Comparison of ENCODE assay signal across 24 cellular contexts in genomic region chr10:128606041-128606440, GRCh38.
"Had no signal": no experiment of that assay in that cellular context is flagged by ENCODE, and none has a peak within 500 bp of the region (broad histone marks: within the 10 kb centered on the region; RNA-seq: fewer than 3 reads in every experiment).

No MANE protein-coding gene starts in this region.

- H3K4me1 Mint-ChIP-seq: activated CD8-positive, alpha-beta memory T cell treated with anti-CD3 and anti-CD28 coated beads, Interleukin-2, amount 10 ng/mL, durations not matched to agents 7 days and 5 days; activated naive CD4-positive, alpha-beta T cell treated with anti-CD3 and anti-CD28 coated beads, Interleukin-2, amount 50 U/mL, for 24 hours; T-cell had no signal

- H3K27ac Mint-ChIP-seq: activated CD8-positive, alpha-beta memory T cell treated with anti-CD3 and anti-CD28 coated beads, Interleukin-2, amount 10 ng/mL, durations not matched to agents 7 days and 5 days; activated naive CD4-positive, alpha-beta T cell treated with anti-CD3 and anti-CD28 coated beads, Interleukin-2, amount 50 U/mL, for 24 hours; activated T-cell treated with anti-CD3 and anti-CD28 coated beads, Interleukin-2, amount 50 U/mL, for 24 hours; activated T-helper 1 cell treated with anti-CD3 and anti-CD28 coated beads, Interleukin-12 subunit alpha, Interleukin-12 subunit beta, Interleukin-2, Interleukin-4 antibody, amounts not matched to agents 30 ng/mL and 10 ng/mL and 1 ng/mL, durations not matched to agents 14 hours and 24 hours and 36 hours; T-cell had no signal

- H3K4me1 ChIP-seq: breast epithelium had no signal

- H3K4me3 ChIP-seq: breast epithelium had no signal

- H3K4me3 Mint-ChIP-seq: activated CD8-positive, alpha-beta memory T cell treated with anti-CD3 and anti-CD28 coated beads, Interleukin-2, amount 10 ng/mL, durations not matched to agents 7 days and 5 days; activated naive CD4-positive, alpha-beta T cell treated with anti-CD3 and anti-CD28 coated beads, Interleukin-2, amount 50 U/mL, for 24 hours; activated T-cell treated with anti-CD3 and anti-CD28 coated beads, Interleukin-2, amount 50 U/mL, for 24 hours; activated T-helper 1 cell treated with anti-CD3 and anti-CD28 coated beads, Interleukin-12 subunit alpha, Interleukin-12 subunit beta, Interleukin-2, Interleukin-4 antibody, amounts not matched to agents 30 ng/mL and 10 ng/mL and 1 ng/mL, durations not matched to agents 14 hours and 24 hours and 36 hours; T-cell had no signal

- H3K9me3 ChIP-seq: breast epithelium had no signal

- H3K27me3 Mint-ChIP-seq: activated CD8-positive, alpha-beta memory T cell treated with anti-CD3 and anti-CD28 coated beads, Interleukin-2, amount 10 ng/mL, durations not matched to agents 7 days and 5 days; activated T-cell treated with anti-CD3 and anti-CD28 coated beads, Interleukin-2, amount 50 U/mL, for 24 hours had no signal

- ATAC-seq: activated CD4-positive, CD25-positive, alpha-beta regulatory T cell treated with anti-CD3 and anti-CD28 coated beads, Interleukin-2, amount 50 U/mL, for 24 hours; activated CD8-positive, alpha-beta memory T cell treated with anti-CD3 and anti-CD28 coated beads, Interleukin-2, amount 10 ng/mL, durations not matched to agents 7 days and 5 days; PC-3; T-cell had no signal

- H3K36me3 ChIP-seq: breast epithelium had no signal

- H3K9me3 Mint-ChIP-seq: activated T-cell treated with anti-CD3 and anti-CD28 coated beads, Interleukin-2, amount 50 U/mL, for 24 hours; activated T-helper 1 cell treated with anti-CD3 and anti-CD28 coated beads, Interleukin-12 subunit alpha, Interleukin-12 subunit beta, Interleukin-2, Interleukin-4 antibody, amounts not matched to agents 30 ng/mL and 10 ng/mL and 1 ng/mL, durations not matched to agents 14 hours and 24 hours and 36 hours; T-cell had no signal

- H3K27ac ChIP-seq: breast epithelium had no signal

- H3K36me3 Mint-ChIP-seq: activated CD8-positive, alpha-beta memory T cell treated with anti-CD3 and anti-CD28 coated beads, Interleukin-2, amount 10 ng/mL, durations not matched to agents 7 days and 5 days; activated naive CD4-positive, alpha-beta T cell treated with anti-CD3 and anti-CD28 coated beads, Interleukin-2, amount 50 U/mL, for 24 hours; T-cell had no signal

- DNase-seq: activated CD4-positive, alpha-beta T cell treated with anti-CD3 and anti-CD28 coated beads for 48 hours; activated CD4-positive, alpha-beta T cell treated with anti-CD3 and anti-CD28 coated beads, Interleukin-2, amount 50 U/mL, for 48 hours; activated CD8-positive, alpha-beta memory T cell treated with anti-CD3 and anti-CD28 coated beads, Interleukin-2, amount 10 ng/mL, durations not matched to agents 7 days and 5 days; activated effector memory CD4-positive, alpha-beta T cell treated with Interleukin-2 at 50 U/mL for 16 hours; activated naive CD4-positive, alpha-beta T cell; activated T-cell treated with anti-CD3 and anti-CD28 coated beads, Interleukin-2, amount 50 U/mL, for 24 hours; aorta; central memory CD4-positive, alpha-beta T cell; KG1; NCI-H1092 treated with DMSO at 0.1 percent for 48 hours; NCI-H1417 treated with DMSO at 0.1 percent for 48 hours; NCI-H1694; NCI-H2029; NCI-H345; NCI-H510A; NCI-H526 treated with DMSO at 0.1 percent for 48 hours; PC-3; SHP77 treated with DMSO at 0.1 percent for 48 hours; T-cell; T-helper 2 cell had no signal
